In the genomic region with DNA sequence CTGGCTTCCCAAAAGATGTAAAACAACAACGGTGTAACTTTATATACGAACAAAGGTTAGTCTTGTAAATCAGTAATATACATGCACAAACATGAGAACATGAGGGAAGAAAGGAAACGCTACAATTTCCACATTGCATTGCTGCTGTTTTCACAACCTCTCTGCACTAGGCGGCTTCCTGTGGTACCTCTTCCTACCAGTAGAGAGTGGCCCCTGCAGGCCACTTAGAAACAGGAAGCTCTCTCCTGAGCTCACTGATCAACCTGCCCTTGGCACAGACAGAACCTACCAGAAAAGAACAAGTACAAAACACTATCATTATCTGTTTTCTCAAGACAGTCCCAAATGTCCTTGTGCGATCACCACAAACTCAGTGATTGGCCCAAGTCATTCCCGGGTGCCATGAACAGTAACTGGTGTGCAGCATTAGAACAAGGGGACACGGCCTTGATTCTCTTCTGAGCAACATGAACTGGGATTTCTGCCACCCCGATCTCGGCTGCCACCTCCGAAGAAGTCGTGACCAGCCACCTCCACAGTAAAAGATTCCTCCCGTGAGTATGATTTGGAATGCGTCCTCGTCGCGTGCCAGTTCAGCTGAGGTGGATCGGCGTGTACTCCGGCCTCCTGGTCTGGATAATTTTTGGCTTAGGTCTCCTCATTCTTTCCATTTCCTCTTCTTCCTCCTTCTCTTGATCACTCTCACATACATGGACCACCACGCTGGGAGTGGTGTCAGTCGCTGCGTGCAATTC, we compare ENCODE assay signal across 1 cellular context.
TF ChIP-seq lines count a peak whose summit lies in the region.

No MANE protein-coding gene starts in this region.

TF ChIP-seq in IMR-90, 13 proteins besides CTCF, POLR2A, EP300 and RAD21 (continued from another document):
- TF ChIP-seq, protein P1, sequence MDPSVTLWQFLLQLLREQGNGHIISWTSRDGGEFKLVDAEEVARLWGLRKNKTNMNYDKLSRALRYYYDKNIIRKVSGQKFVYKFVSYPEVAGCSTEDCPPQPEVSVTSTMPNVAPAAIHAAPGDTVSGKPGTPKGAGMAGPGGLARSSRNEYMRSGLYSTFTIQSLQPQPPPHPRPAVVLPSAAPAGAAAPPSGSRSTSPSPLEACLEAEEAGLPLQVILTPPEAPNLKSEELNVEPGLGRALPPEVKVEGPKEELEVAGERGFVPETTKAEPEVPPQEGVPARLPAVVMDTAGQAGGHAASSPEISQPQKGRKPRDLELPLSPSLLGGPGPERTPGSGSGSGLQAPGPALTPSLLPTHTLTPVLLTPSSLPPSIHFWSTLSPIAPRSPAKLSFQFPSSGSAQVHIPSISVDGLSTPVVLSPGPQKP (IDR thresholded peaks at IDR 0.05; ENCODE audit: borderline replicate concordance, low read depth, low read length): no peak
- TF ChIP-seq SMC3 (IDR thresholded peaks at IDR 0.05; ENCODE audit: low read depth, low read length): no peak
- TF ChIP-seq MAZ (IDR thresholded peaks at IDR 0.05; ENCODE audit: borderline replicate concordance, low read depth, low read length): no peak
